Comparison of ENCODE assay signal across 8 cellular contexts in the genomic region with DNA sequence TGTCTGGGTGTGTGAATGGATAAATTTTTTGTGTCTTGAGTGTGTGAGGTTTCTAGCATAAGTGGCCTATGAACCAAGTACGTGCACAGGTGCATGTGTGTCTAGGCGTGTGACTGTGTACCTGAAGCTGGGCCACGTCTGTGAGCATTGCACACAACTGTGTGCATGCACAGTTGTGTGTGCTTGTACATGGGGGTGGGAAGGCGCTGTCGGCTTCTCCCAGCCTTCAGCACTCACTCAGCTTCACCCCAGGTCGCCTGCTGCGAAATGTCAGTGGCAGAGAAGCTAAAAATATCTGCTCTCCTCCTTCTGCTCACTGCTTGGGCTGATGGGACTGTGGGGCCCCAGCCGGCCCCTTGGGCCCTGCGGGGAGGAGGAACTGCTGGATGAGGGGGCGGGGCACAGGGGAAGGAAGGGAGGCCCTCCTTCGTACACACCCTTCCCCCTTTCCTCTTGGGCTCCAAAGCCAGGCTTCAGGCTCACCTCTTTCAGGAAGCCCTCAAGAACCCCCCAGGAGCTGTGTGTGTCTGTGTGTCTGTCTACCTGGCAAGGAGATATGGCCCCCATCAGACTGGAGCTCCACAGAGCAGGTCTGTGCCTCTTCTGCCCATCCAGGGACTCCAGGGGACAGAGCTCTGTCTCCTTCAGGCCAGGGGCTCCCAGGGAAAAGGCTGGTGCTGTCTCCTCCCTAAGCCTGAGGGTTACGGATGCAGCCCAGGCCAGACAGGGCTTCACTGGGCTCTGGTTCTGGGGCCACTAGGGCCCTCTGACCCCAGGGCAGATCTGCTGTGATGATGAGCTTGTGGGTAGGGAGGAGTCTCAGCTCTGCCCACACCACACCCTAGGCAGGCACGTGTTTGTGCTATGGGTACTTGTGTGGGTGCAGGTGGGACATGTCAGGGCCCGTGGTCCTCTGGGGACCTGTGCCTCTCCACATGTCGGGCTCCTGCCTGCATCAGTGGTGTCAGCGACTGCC. TPM values are rescaled to one million over a fixed set of nuclear protein-coding genes. Genes with fewer than 3 reads are reported as not detected.
DNase-seq lines count a peak whose midpoint lies in the region; ATAC-seq and TF ChIP-seq lines count a peak whose summit lies in the region.

No MANE protein-coding gene starts in this region.

- H3K4me2 ChIP-seq in OCI-LY3 (ENCODE audit: low read length) = peak overlapping the region; percentile 22; the same call in 1 of the 2 replicates

- H3K9me3 ChIP-seq in OCI-LY3 (ENCODE audit: insufficient read depth, low read length) = no peaks in the 10 kb centered on the region
- no peaks in the 10 kb centered on the region for H3K9me3 ChIP-seq in heart right ventricle

- ATAC-seq in HG03103 (IDR thresholded peaks at IDR 0.05; ENCODE audit: low read depth, unreplicated experiment) = peak; percentile 51
- ATAC-seq in heart right ventricle = peak; percentile 61 to 81 (median 77)
- no peak for ATAC-seq in GM19324 (IDR thresholded peaks at IDR 0.05; ENCODE audit: low FRiP score, unreplicated experiment)

- H3K27ac ChIP-seq in OCI-LY3 (ENCODE audit: low read length) (no peak overlapping the region), heart right ventricle (peak overlapping the region; percentile 85 to 97 (median 90))

- H3K36me3 ChIP-seq in OCI-LY3 (replicated peaks; ENCODE audit: low read depth, low read length) (no peaks in the 10 kb centered on the region), heart right ventricle (no peaks in the 10 kb centered on the region)

- no peak overlapping the region for H3K9ac ChIP-seq in OCI-LY3 (ENCODE audit: low read length)

- H3K4me3 ChIP-seq in GM12865 (ENCODE audit: low read depth, low read length) = peak overlapping the region; percentile 53
- H3K4me3 ChIP-seq in OCI-LY3 (ENCODE audit: low read length) = no peak overlapping the region
- H3K4me3 ChIP-seq in heart right ventricle = peak overlapping the region in 9 of 10 donors; percentile 13 to 63 (median 46)
- H3K4me3 ChIP-seq in retinal pigment epithelial cell (ENCODE audit: low read length) = peak overlapping the region; percentile 20

- intact Hi-C loops in heart right ventricle (cut with DNase I) = loop anchor here in 2 of 10 donors (5.0 to 10.0 kb wide), 3 partner anchors 33 to 79 kb away; a partner anchor contains a TSS

- H3K27me3 ChIP-seq in OCI-LY3 (ENCODE audit: low read depth, low read length) = peaks cover 5% of the 10 kb centered on the region; the same call in 1 of the 2 replicates
- peaks cover 0 to 6% (median 0%) of the 10 kb centered on the region in 7 donors for H3K27me3 ChIP-seq in heart right ventricle

- WGBS in heart right ventricle, 2 donors = 17 to 21% methylated on average over 16 of the region's 16 CpGs

- H4K20me1 ChIP-seq in OCI-LY3 (ENCODE audit: insufficient read depth, low read length) = no peaks in the 10 kb centered on the region

- no peaks in the 10 kb centered on the region for H3K79me2 ChIP-seq in OCI-LY3 (ENCODE audit: low read length)

- peaks cover 18% of the 10 kb centered on the region for H3K4me1 ChIP-seq in OCI-LY3 (ENCODE audit: low read length)
- peaks cover 79 to 95% (median 90%) of the 10 kb centered on the region in 9 donors for H3K4me1 ChIP-seq in heart right ventricle

- no peak overlapping the region for H2AFZ ChIP-seq in OCI-LY3 (ENCODE audit: low read depth, low read length)

- TF ChIP-seq CTCF in GM12865 (IDR thresholded peaks at IDR 0.05; ENCODE audit: insufficient read depth, low read depth, low read length, missing control alignments) (no peak), OCI-LY3 (IDR thresholded peaks at IDR 0.05; ENCODE audit: low read depth, low read length) (no peak), heart right ventricle (IDR thresholded peaks at IDR 0.05) (no peak), retinal pigment epithelial cell (conservative IDR thresholded peaks at IDR 0.05; ENCODE audit: low read depth, low read length) (no peak)

- DNase-seq in GM12865 (ENCODE audit: low read depth) (peak; percentile 75), heart right ventricle (peak; percentile 87 to 89), retinal pigment epithelial cell (ENCODE audit: low read depth) (no peak), SW 1271 (lab: John Stamatoyannopoulos, UW) (no peak)
- DNase-seq in activated naive CD4-positive, alpha-beta T cell treated with anti-CD3 and anti-CD28 coated beads, Interleukin-2, amount 50 U/mL, for 16 hours = peak; percentile 57

RNA-seq across cellular contexts. Expression of a gene that starts 35.6 kb away (rescaled TPM):
- 10 to 100 TPM; 41.2 to 75.4 (median 52.0) TPM for total RNA-seq in heart right ventricle
- polyA plus RNA-seq in heart right ventricle = 10 to 100 TPM; 19.6 to 24.8 TPM

Comparison
In these comparisons a context has a peak if more than half of its experiments do, and no peak if none do; other contexts are left out.
1. DNase-seq: peak in GM12865 (single experiment), activated naive CD4-positive, alpha-beta T cell treated with anti-CD3 and anti-CD28 coated beads, Interleukin-2, amount 50 U/mL, for 16 hours (single experiment) and heart right ventricle (2 of 2); none in retinal pigment epithelial cell (single experiment) and SW 1271 (0 of 2).